12 cellular contexts compared by ENCODE assay signal in the genomic region with DNA sequence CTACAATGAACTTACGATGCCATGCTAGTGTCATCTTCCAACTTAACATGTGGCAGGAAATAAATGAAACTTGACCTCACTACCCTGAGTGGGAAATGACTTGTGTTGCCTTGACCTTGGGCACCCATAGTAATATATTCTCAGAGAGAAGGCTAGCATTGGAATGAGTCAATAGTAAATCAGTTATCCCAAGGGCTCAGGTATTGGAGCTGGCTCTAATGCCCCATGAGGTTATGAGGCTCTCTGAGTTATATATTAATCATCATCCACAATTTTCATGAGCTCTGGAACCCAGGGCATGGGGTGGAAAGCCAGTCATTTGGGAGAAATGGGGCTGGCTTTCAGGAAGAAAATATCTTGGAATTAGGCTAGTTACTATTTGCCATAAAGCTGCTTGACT.
"Had no signal": no experiment of that assay in that cellular context is flagged by ENCODE, and none has a peak within 500 bp of the region (broad histone marks: within the 10 kb centered on the region; RNA-seq: fewer than 3 reads in every experiment).

No MANE protein-coding gene starts in this region.

- ATAC-seq: WTC11 had no signal

- H3K4me1 ChIP-seq: prostate gland, right lobe of liver, testis had no signal

- H3K36me3 ChIP-seq: prostate gland, right lobe of liver had no signal

- H3K4me3 ChIP-seq: hepatocyte, prostate gland, right lobe of liver, testis had no signal

- H3K27ac ChIP-seq: hepatocyte, prostate gland, right lobe of liver, testis had no signal

- FAIRE-seq: colon, frontal cortex had no signal

- H3K9me3 ChIP-seq: prostate gland, right lobe of liver, testis had no signal

- H3K27me3 ChIP-seq: right lobe of liver, testis had no signal

- DNase-seq: activated CD4-positive, alpha-beta T cell treated with anti-CD3 and anti-CD28 coated beads for 48 hours; activated CD8-positive, alpha-beta memory T cell treated with anti-CD3 and anti-CD28 coated beads for 24 hours; activated naive CD4-positive, alpha-beta T cell treated with Interleukin-2 at 50 U/mL for 16 hours; nephron progenitor cell; right lobe of liver; stimulated activated CD4-positive, alpha-beta T cell treated with anti-CD3 and anti-CD28 coated beads, Interleukin-4, amount 100 ng/mL, for 24 hours; testis had no signal
